8 cellular contexts compared by ENCODE assay signal in genomic region chr17:82592751-82593589, GRCh38. TPM values are rescaled to one million over a fixed set of nuclear protein-coding genes. Genes with fewer than 3 reads are reported as not detected.
A peak's percentile ranks its signal among the peaks of the same experiment; 100 is the strongest.
DNase-seq lines count a peak whose midpoint lies in the region; ATAC-seq and TF ChIP-seq lines count a peak whose summit lies in the region.

No MANE protein-coding gene starts in this region.

- peak overlapping the region; percentile 71 for H3K4me3 Mint-ChIP-seq in activated CD4-positive, alpha-beta T cell treated with anti-CD3 and anti-CD28 coated beads for 36 hours

- H3K27ac Mint-ChIP-seq in activated CD4-positive, alpha-beta T cell treated with anti-CD3 and anti-CD28 coated beads for 36 hours, result peak overlapping the region; percentile 98

- no peaks in the 10 kb centered on the region for H3K36me3 ChIP-seq in colonic mucosa

- CTCF ChIA-PET in activated CD4-positive, alpha-beta T cell treated with anti-CD3 and anti-CD28 coated beads for 36 hours (lab: Charles Lee), result no interaction called here

- H3K4me1 Mint-ChIP-seq in activated CD4-positive, alpha-beta T cell treated with anti-CD3 and anti-CD28 coated beads for 36 hours, result peaks cover 45% of the 10 kb centered on the region

- H3K4me1 ChIP-seq in colonic mucosa, result peaks cover 8% of the 10 kb centered on the region

- H3K9me3 ChIP-seq in colonic mucosa, result no peaks in the 10 kb centered on the region

- no peaks in the 10 kb centered on the region for H3K27me3 Mint-ChIP-seq in activated CD4-positive, alpha-beta T cell treated with anti-CD3 and anti-CD28 coated beads for 36 hours

- H3K9ac ChIP-seq in colonic mucosa (ENCODE audit: low read depth in 2 of 2, low read length in 2 of 2), result peak overlapping the region; percentile 68 to 79

- H3K4me3 ChIP-seq in colonic mucosa, result peak overlapping the region; percentile 44

- intact Hi-C loops in activated CD4-positive, alpha-beta T cell treated with anti-CD3 and anti-CD28 coated beads for 36 hours (cut with DNase I, micrococcal nuclease), result loop anchor here (1.0 to 5.0 kb wide), 4 partner anchors 54 to 135 kb away; partner anchors contain the start of genes WDR45B (in 2 of the 2), FN3KRP (in 1 of the 2) and NARF (in 1 of the 2)
- intact Hi-C loops in colonic mucosa (cut with DNase I), result no loop called here

- POLR2A ChIA-PET in activated CD4-positive, alpha-beta T cell treated with anti-CD3 and anti-CD28 coated beads for 36 hours (lab: Charles Lee), result no interaction called here

- TF ChIP-seq CTCF in colonic mucosa (IDR thresholded peaks at IDR 0.05), result no peak

- no peaks in the 10 kb centered on the region for H3K27me3 ChIP-seq in colonic mucosa

- H3K36me3 Mint-ChIP-seq in activated CD4-positive, alpha-beta T cell treated with anti-CD3 and anti-CD28 coated beads for 36 hours (ENCODE audit: low read depth), result peaks cover 34% of the 10 kb centered on the region

- H3K27ac ChIP-seq in colonic mucosa, result peak overlapping the region; percentile 86

- ATAC-seq in activated CD4-positive, alpha-beta T cell treated with anti-CD3 and anti-CD28 coated beads for 36 hours, result peak; percentile 25
- ATAC-seq in left lobe of liver (peak; percentile 72), HG03039 (IDR thresholded peaks at IDR 0.05; ENCODE audit: unreplicated experiment) (no peak)

- DNase-seq in GM04504 (ENCODE audit: low read depth) (peak; percentile 50), NCI-H2227 treated with DMSO at 0.1 percent for 48 hours (lab: John Stamatoyannopoulos, UW) (peak; percentile 70), colonic mucosa (peak; percentile 84), left lobe of liver (ENCODE audit: low spot score) (peak; percentile 80), iPS-NIHi7 (ENCODE audit: extremely low spot score) (no peak)
- peak; percentile 76 for DNase-seq in activated CD4-positive, alpha-beta T cell treated with anti-CD3 and anti-CD28 coated beads for 36 hours
- DNase-seq in stimulated activated CD4-positive, alpha-beta T cell treated with anti-CD3 and anti-CD28 coated beads, Interleukin-1b, Interleukin-23, amount 100 ng/mL, for 48 hours, result peak; percentile 69

- no peaks in the 10 kb centered on the region for H3K9me3 Mint-ChIP-seq in activated CD4-positive, alpha-beta T cell treated with anti-CD3 and anti-CD28 coated beads for 36 hours (ENCODE audit: low read depth)

RNA-seq across cellular contexts. Expression of gene WDR45B, which starts 55.3 kb away (rescaled TPM):
- total RNA-seq in activated CD4-positive, alpha-beta T cell treated with anti-CD3 and anti-CD28 coated beads for 36 hours, result 10 to 100 TPM; 74.1 to 74.8 TPM
- total RNA-seq in colonic mucosa (100 to 1,000 TPM in 1 of 2 donors, 10 to 100 TPM in 1; 58.8 to 119 TPM), left lobe of liver (26.6 TPM)
